In genomic region chr6:42889815-42890214, GRCh38 we compare ENCODE assay signal across 8 cellular contexts.
DNase-seq lines count a peak whose midpoint lies in the region; ATAC-seq and TF ChIP-seq lines count a peak whose summit lies in the region.

No MANE protein-coding gene starts in this region.

- TF ChIP-seq CTCF in VCaP (conservative IDR thresholded peaks at IDR 0.05) (no peak), foreskin fibroblast (IDR thresholded peaks at IDR 0.05; ENCODE audit: low read depth, low read length) (no peak), GM13976 (IDR thresholded peaks at IDR 0.05; ENCODE audit: borderline replicate concordance, control extremely low read depth, extremely low read depth, insufficient read depth, missing control alignments) (no peak)

- H3K4me3 Mint-ChIP-seq in stimulated activated naive CD8-positive, alpha-beta T cell treated with anti-CD3 and anti-CD28 coated beads, Interleukin-15, amount 100 ng/mL, for 72 hours = peak overlapping the region; percentile 90 to 96

- DNase-seq in NCI-H2029 (lab: John Stamatoyannopoulos, UW) (peak; percentile 19), NCI-H2029 treated with DMSO at 0.1 percent for 48 hours (lab: John Stamatoyannopoulos, UW) (no peak), foreskin fibroblast (peak in 1 of 2 donors; percentile 30), NCI-H2081 treated with DMSO at 0.1 percent for 48 hours (lab: John Stamatoyannopoulos, UW) (no peak), GM13976 (ENCODE audit: low spot score) (no peak), NCI-H1417 (lab: John Stamatoyannopoulos, UW) (no peak)
- peak in 1 of 2 donors; percentile 25 for DNase-seq in stimulated activated naive CD8-positive, alpha-beta T cell treated with anti-CD3 and anti-CD28 coated beads, Interleukin-15, amount 100 ng/mL, for 72 hours

- H3K9me3 Mint-ChIP-seq in stimulated activated naive CD8-positive, alpha-beta T cell treated with anti-CD3 and anti-CD28 coated beads, Interleukin-15, amount 100 ng/mL, for 72 hours = no peaks in the 10 kb centered on the region

- ATAC-seq in stimulated activated naive CD8-positive, alpha-beta T cell treated with anti-CD3 and anti-CD28 coated beads, Interleukin-15, amount 100 ng/mL, for 72 hours = peak; percentile 29

- H3K4me1 Mint-ChIP-seq in stimulated activated naive CD8-positive, alpha-beta T cell treated with anti-CD3 and anti-CD28 coated beads, Interleukin-15, amount 100 ng/mL, for 72 hours = peaks cover 58% of the 10 kb centered on the region

- H3K27me3 Mint-ChIP-seq in stimulated activated naive CD8-positive, alpha-beta T cell treated with anti-CD3 and anti-CD28 coated beads, Interleukin-15, amount 100 ng/mL, for 72 hours = no peaks in the 10 kb centered on the region

- H3K27ac ChIP-seq in VCaP = peak overlapping the region; percentile 91

- in situ Hi-C loops in GM13976 (cut with MboI; ENCODE audit: low sequenced_read_pairs, unreplicated experiment) = no loop called here

- peak overlapping the region; percentile 89 to 98 for H3K27ac Mint-ChIP-seq in stimulated activated naive CD8-positive, alpha-beta T cell treated with anti-CD3 and anti-CD28 coated beads, Interleukin-15, amount 100 ng/mL, for 72 hours

- H3K4me3 ChIP-seq in foreskin fibroblast (ENCODE audit: low read depth in 1 of 2, low read length in 2 of 2) = peak overlapping the region; percentile 60 to 92
